Comparison of ENCODE assay signal across 8 cellular contexts in genomic region chr6:112087136-112087908, GRCh38. TPM values are rescaled to one million over a fixed set of nuclear protein-coding genes. Genes with fewer than 3 reads are reported as not detected.
DNase-seq lines count a peak whose midpoint lies in the region; ATAC-seq and TF ChIP-seq lines count a peak whose summit lies in the region.

FAM229B (plus strand) TSS chr6:112087591; CDS start chr6:112099284, 11,693 bp downstream.
A gene with protein sequence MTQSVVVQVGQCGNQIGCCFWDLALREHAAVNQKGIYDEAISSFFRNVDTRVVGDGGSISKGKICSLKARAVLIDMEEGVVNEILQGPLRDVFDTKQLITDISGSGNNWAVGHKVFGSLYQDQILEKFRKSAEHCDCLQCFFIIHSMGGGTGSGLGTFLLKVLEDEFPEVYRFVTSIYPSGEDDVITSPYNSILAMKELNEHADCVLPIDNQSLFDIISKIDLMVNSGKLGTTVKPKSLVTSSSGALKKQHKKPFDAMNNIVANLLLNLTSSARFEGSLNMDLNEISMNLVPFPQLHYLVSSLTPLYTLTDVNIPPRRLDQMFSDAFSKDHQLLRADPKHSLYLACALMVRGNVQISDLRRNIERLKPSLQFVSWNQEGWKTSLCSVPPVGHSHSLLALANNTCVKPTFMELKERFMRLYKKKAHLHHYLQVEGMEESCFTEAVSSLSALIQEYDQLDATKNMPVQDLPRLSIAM (minus strand): TSS chr6:112087482. CDS start chr6:112087434, 48 bp downstream.

- H3K27ac ChIP-seq in cardiac muscle cell (peak within 1 kb of the TSS; percentile 87), parathyroid adenoma (peak within 1 kb of the TSS; percentile 62), tibial nerve (peak within 1 kb of the TSS; percentile 76 to 90 (median 86))

- peaks cover 4% of the 10 kb centered on the region for H3K4me1 ChIP-seq in cardiac muscle cell (ENCODE audit: low read depth)
- no peaks in the 10 kb centered on the region for H3K4me1 ChIP-seq in parathyroid adenoma
- H3K4me1 ChIP-seq in tibial nerve, result peaks cover 0 to 29% (median 5%) of the 10 kb centered on the region in 4 donors

- TF ChIP-seq POLR2A in GM10847 (IDR thresholded peaks at IDR 0.05; ENCODE audit: extremely low read depth, insufficient read length) (peak; percentile 60), tibial nerve (IDR thresholded peaks at IDR 0.05) (peak; percentile 54 to 77)

- H3K4me3 ChIP-seq in cardiac muscle cell (peak within 1 kb of the TSS; percentile 50), parathyroid adenoma (ENCODE audit: low read depth, low read length) (peak within 1 kb of the TSS; percentile 84), tibial nerve (peak within 1 kb of the TSS; percentile 70 to 87 (median 77))

- TF ChIP-seq EP300 in tibial nerve (IDR thresholded peaks at IDR 0.05), result peak; percentile 63 to 92

- DNase-seq in NCI-H1092 treated with DMSO at 0.1 percent for 48 hours (lab: John Stamatoyannopoulos, UW) (peak; percentile 90), cardiac muscle cell (ENCODE audit: low read depth in 1 of 2, low spot score in 1 of 2) (peak; percentile 98), tibial nerve (ENCODE audit: low spot score in 2 of 2) (peak; percentile 77 to 83)
- DNase-seq in activated naive CD8-positive, alpha-beta T cell treated with anti-CD3 and anti-CD28 coated beads, Interleukin-2, amount 50 U/mL, for 16 hours (ENCODE audit: low read depth, low spot score), result peak; percentile 80

- peak; percentile 98 for ATAC-seq in HG02610 (IDR thresholded peaks at IDR 0.05; ENCODE audit: unreplicated experiment)
- ATAC-seq in SK-N-SH treated with all-trans-retinoic acid at 6 μM for 48 hours, result peak; percentile 94

- TF ChIP-seq CTCF in cardiac muscle cell (IDR thresholded peaks at IDR 0.05; ENCODE audit: low read depth, low read length), result no peak
- TF ChIP-seq CTCF in parathyroid adenoma (IDR thresholded peaks at IDR 0.05), result no peak
- peak in 2 of 5 experiments; percentile 27 to 33 for TF ChIP-seq CTCF in tibial nerve (IDR thresholded peaks at IDR 0.05)

- no peaks in the 10 kb centered on the region for H3K79me2 ChIP-seq in parathyroid adenoma

- 0 to 1% methylated on average over 51 to 55 of the region's 60 CpGs for WGBS in tibial nerve, 2 donors

- peak within 1 kb of the TSS; percentile 69 for H3K9ac ChIP-seq in parathyroid adenoma

- H3K36me3 ChIP-seq in cardiac muscle cell (no peaks in the 10 kb centered on the region), parathyroid adenoma (ENCODE audit: control insufficient read depth, insufficient read depth, low read length) (no peaks in the 10 kb centered on the region), tibial nerve (peaks cover 0 to 22% (median 0%) of the 10 kb centered on the region in 3 donors)

- H3K4me2 ChIP-seq in parathyroid adenoma (ENCODE audit: low read length), result peak within 1 kb of the TSS; percentile 90

- peak within 1 kb of the TSS; percentile 76 for H2AFZ ChIP-seq in parathyroid adenoma

- H3K27me3 ChIP-seq in cardiac muscle cell, result no peaks in the 10 kb centered on the region
- H3K27me3 ChIP-seq in parathyroid adenoma (ENCODE audit: control insufficient read depth, insufficient read depth, low read length), result no peaks in the 10 kb centered on the region
- no peaks in the 10 kb centered on the region for H3K27me3 ChIP-seq in tibial nerve

- no peaks in the 10 kb centered on the region for H3K9me3 ChIP-seq in cardiac muscle cell (ENCODE audit: low read depth)
- H3K9me3 ChIP-seq in parathyroid adenoma (ENCODE audit: control insufficient read depth, low read length), result no peaks in the 10 kb centered on the region
- H3K9me3 ChIP-seq in tibial nerve, result no peaks in the 10 kb centered on the region

TF ChIP-seq in SK-N-SH treated with all-trans-retinoic acid at 6 μM for 48 hours, 23 proteins besides CTCF, POLR2A, EP300 and RAD21:
- no peak for TF ChIP-seq GLIS3 (CRISPR knock-in tag; IDR thresholded peaks at IDR 0.05)
- TF ChIP-seq TCF4 (CRISPR knock-in tag; IDR thresholded peaks at IDR 0.05; ENCODE audit: borderline replicate concordance), result peak; percentile 28; the same call in 1 of the 2 replicates

RNA-seq across cellular contexts. Expression of gene FAM229B, which starts in this region (rescaled TPM):
- 16.5 and 35.8 TPM in 2 replicates for total RNA-seq in cardiac muscle cell
- polyA plus RNA-seq in cardiac muscle cell, result 51.5 and 67.1 TPM in 2 replicates
- total RNA-seq in tibial nerve, result 10 to 100 TPM; 18.0 to 32.1 (median 23.9) TPM

RNA-seq across cellular contexts. Expression of the second gene that starts in this region (rescaled TPM):
- total RNA-seq in cardiac muscle cell, result 27.6 and 42.8 TPM in 2 replicates
- polyA plus RNA-seq in cardiac muscle cell, result 22.5 and 23.9 TPM in 2 replicates
- 10 to 100 TPM; 47.2 to 64.5 (median 50.7) TPM for total RNA-seq in tibial nerve

Comparison
In these comparisons a context has a peak if more than half of its experiments do, and no peak if none do; other contexts are left out.
1. Peak in every context shown above with its lines: DNase-seq, ATAC-seq, H3K4me3 ChIP-seq and H3K27ac ChIP-seq.